13 cellular contexts compared by ENCODE assay signal in genomic region chr10:11149499-11149898, GRCh38.
DNase-seq lines count a peak whose midpoint lies in the region; ATAC-seq lines count a peak whose summit lies in the region.
"Had no signal": no experiment of that assay in that cellular context is flagged by ENCODE, and none has a peak within 500 bp of the region (broad histone marks: within the 10 kb centered on the region; RNA-seq: fewer than 3 reads in every experiment).

No MANE protein-coding gene starts in this region.

- H3K9me3 Mint-ChIP-seq in activated CD4-positive, alpha-beta T cell treated with anti-CD3 and anti-CD28 coated beads, Interleukin-2, amount 10 ng/mL, durations not matched to agents 7 days and 5 days: no peaks in the 10 kb centered on the region
- no peaks in the 10 kb centered on the region for H3K9me3 Mint-ChIP-seq in dendritic cell treated with granulocyte-macrophage colony-stimulating factor and Interleukin-4, amounts not matched to agents 40 ng/mL and 50 ng/mL, for 4 days
- H3K9me3 Mint-ChIP-seq: neural crest cell had no signal

- no peaks in the 10 kb centered on the region for H3K27me3 Mint-ChIP-seq in activated CD4-positive, alpha-beta T cell treated with anti-CD3 and anti-CD28 coated beads, Interleukin-2, amount 10 ng/mL, durations not matched to agents 7 days and 5 days
- no peaks in the 10 kb centered on the region for H3K27me3 Mint-ChIP-seq in T-helper 17 cell
- H3K27me3 Mint-ChIP-seq in dendritic cell treated with granulocyte-macrophage colony-stimulating factor and Interleukin-4, amounts not matched to agents 40 ng/mL and 50 ng/mL, for 4 days: no peaks in the 10 kb centered on the region

- POLR2A ChIA-PET in activated CD4-positive, alpha-beta T cell treated with anti-CD3 and anti-CD28 coated beads, Interleukin-2, amount 10 ng/mL, durations not matched to agents 7 days and 5 days (lab: Charles Lee): interaction anchor here (0.8 to 2.7 kb wide), 4 partner anchors 15 to 30 kb away, joined by 3 to 29 read pairs (median 3); no protein-coding TSS in a partner anchor

- H3K27ac Mint-ChIP-seq in activated CD4-positive, alpha-beta T cell treated with anti-CD3 and anti-CD28 coated beads, Interleukin-2, amount 10 ng/mL, durations not matched to agents 7 days and 5 days: peak overlapping the region; percentile 99
- H3K27ac Mint-ChIP-seq in T-helper 17 cell: peak overlapping the region; percentile 99
- peak overlapping the region; percentile 37 for H3K27ac Mint-ChIP-seq in dendritic cell treated with granulocyte-macrophage colony-stimulating factor and Interleukin-4, amounts not matched to agents 40 ng/mL and 50 ng/mL, for 4 days

- ATAC-seq in T-helper 17 cell (peak; percentile 66), GM19035 (IDR thresholded peaks at IDR 0.05; ENCODE audit: unreplicated experiment) (no peak), GM21576 (IDR thresholded peaks at IDR 0.05; ENCODE audit: unreplicated experiment) (no peak)

- intact Hi-C loops in dendritic cell treated with granulocyte-macrophage colony-stimulating factor and Interleukin-4, amounts not matched to agents 40 ng/mL and 50 ng/mL, for 4 days (cut with micrococcal nuclease): no loop called here

- CTCF ChIA-PET in activated CD4-positive, alpha-beta T cell treated with anti-CD3 and anti-CD28 coated beads, Interleukin-2, amount 10 ng/mL, durations not matched to agents 7 days and 5 days (lab: Charles Lee): interaction anchor here (1.1 to 3.5 kb wide), 7 partner anchors 9 to 30 kb away, joined by 3 to 15 read pairs (median 9); no protein-coding TSS in a partner anchor

- peaks cover 19% of the 10 kb centered on the region for H3K36me3 Mint-ChIP-seq in activated CD4-positive, alpha-beta T cell treated with anti-CD3 and anti-CD28 coated beads, Interleukin-2, amount 10 ng/mL, durations not matched to agents 7 days and 5 days (ENCODE audit: low read depth)
- H3K36me3 Mint-ChIP-seq in T-helper 17 cell (ENCODE audit: low read depth): no peaks in the 10 kb centered on the region
- H3K36me3 Mint-ChIP-seq in dendritic cell treated with granulocyte-macrophage colony-stimulating factor and Interleukin-4, amounts not matched to agents 40 ng/mL and 50 ng/mL, for 4 days (ENCODE audit: low read depth): no peaks in the 10 kb centered on the region

- DNase-seq in activated CD4-positive, alpha-beta T cell treated with anti-CD3 and anti-CD28 coated beads, Interleukin-2, amount 10 ng/mL, durations not matched to agents 7 days and 5 days: peak; percentile 62
- DNase-seq in activated CD4-positive, alpha-beta T cell treated with anti-CD3 and anti-CD28 coated beads, Interleukin-2, amount 50 U/mL, for 4 hours: no peak
- DNase-seq in T-helper 17 cell (peak in 2 of 3 donors; percentile 46 to 47), DMS153 treated with DMSO at 0.1 percent for 48 hours (lab: John Stamatoyannopoulos, UW; ENCODE audit: unreplicated experiment) (no peak)
- peak; percentile 30 for DNase-seq in stimulated activated naive CD4-positive, alpha-beta T cell treated with Interleukin-2 at 50 U/mL for 16 hours (lab: John Stamatoyannopoulos, UW)
- DNase-seq: amniotic stem cell; NCI-H1417 treated with DMSO at 0.1 percent for 48 hours; stimulated activated CD4-positive, alpha-beta T cell treated with anti-CD3 and anti-CD28 coated beads, Interleukin-2, amount 100 ng/mL, for 24 hours had no signal

- peak overlapping the region; percentile 78 for H3K4me3 Mint-ChIP-seq in activated CD4-positive, alpha-beta T cell treated with anti-CD3 and anti-CD28 coated beads, Interleukin-2, amount 10 ng/mL, durations not matched to agents 7 days and 5 days
- H3K4me3 Mint-ChIP-seq in T-helper 17 cell: peak overlapping the region; percentile 89
- peak overlapping the region; percentile 34 for H3K4me3 Mint-ChIP-seq in dendritic cell treated with granulocyte-macrophage colony-stimulating factor and Interleukin-4, amounts not matched to agents 40 ng/mL and 50 ng/mL, for 4 days
- H3K4me3 Mint-ChIP-seq: neural crest cell had no signal

- no peaks in the 10 kb centered on the region for H3K9me3 ChIP-seq in T-helper 17 cell (ENCODE audit: control insufficient read depth, low read length, poor library complexity, severe bottlenecking)
- H3K9me3 ChIP-seq: thyroid gland had no signal

- peaks cover 96% of the 10 kb centered on the region for H3K4me1 Mint-ChIP-seq in activated CD4-positive, alpha-beta T cell treated with anti-CD3 and anti-CD28 coated beads, Interleukin-2, amount 10 ng/mL, durations not matched to agents 7 days and 5 days
- peaks cover 86% of the 10 kb centered on the region for H3K4me1 Mint-ChIP-seq in T-helper 17 cell
- peaks cover 60% of the 10 kb centered on the region for H3K4me1 Mint-ChIP-seq in dendritic cell treated with granulocyte-macrophage colony-stimulating factor and Interleukin-4, amounts not matched to agents 40 ng/mL and 50 ng/mL, for 4 days (ENCODE audit: low read depth)

Comparison
In these comparisons a context has a peak if more than half of its experiments do, and no peak if none do; other contexts are left out.
1. DNase-seq: peak in activated CD4-positive, alpha-beta T cell treated with anti-CD3 and anti-CD28 coated beads, Interleukin-2, amount 10 ng/mL, durations not matched to agents 7 days and 5 days (single experiment), T-helper 17 cell (2 of 3) and stimulated activated naive CD4-positive, alpha-beta T cell treated with Interleukin-2 at 50 U/mL for 16 hours (single experiment); none in activated CD4-positive, alpha-beta T cell treated with anti-CD3 and anti-CD28 coated beads, Interleukin-2, amount 50 U/mL, for 4 hours (0 of 2) and DMS153 treated with DMSO at 0.1 percent for 48 hours (single experiment).
2. H3K27ac Mint-ChIP-seq: peak in every context shown above with its lines; median percentile 99 in activated CD4-positive, alpha-beta T cell treated with anti-CD3 and anti-CD28 coated beads, Interleukin-2, amount 10 ng/mL, durations not matched to agents 7 days and 5 days; 99 in T-helper 17 cell; 37 in dendritic cell treated with granulocyte-macrophage colony-stimulating factor and Interleukin-4, amounts not matched to agents 40 ng/mL and 50 ng/mL, for 4 days.
3. H3K4me3 Mint-ChIP-seq: peak in every context shown above with its lines; median percentile 89 in T-helper 17 cell; 78 in activated CD4-positive, alpha-beta T cell treated with anti-CD3 and anti-CD28 coated beads, Interleukin-2, amount 10 ng/mL, durations not matched to agents 7 days and 5 days; 34 in dendritic cell treated with granulocyte-macrophage colony-stimulating factor and Interleukin-4, amounts not matched to agents 40 ng/mL and 50 ng/mL, for 4 days.